Comparison of ENCODE assay signal across 24 cellular contexts in the genomic region with DNA sequence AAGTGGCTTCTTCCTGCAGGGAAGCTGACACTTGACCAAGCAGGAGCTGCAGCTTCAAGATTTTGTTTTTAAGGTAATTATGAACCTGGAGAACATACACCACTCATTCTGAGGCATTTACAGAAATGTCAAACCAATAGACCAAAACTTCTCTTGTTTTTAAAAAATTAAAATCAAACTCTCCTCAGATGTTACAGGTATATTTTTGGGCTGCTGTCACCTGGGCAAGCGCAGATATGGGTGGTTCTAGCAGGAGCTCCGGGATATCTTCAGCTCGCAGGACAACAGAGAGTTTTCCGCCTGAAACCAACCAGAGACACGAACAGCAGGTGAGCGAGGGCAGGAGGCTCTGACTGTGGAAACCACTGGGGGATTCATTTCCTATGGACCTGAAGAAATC. TPM values are rescaled to one million over a fixed set of nuclear protein-coding genes. Genes with fewer than 3 reads are reported as not detected.
DNase-seq lines count a peak whose midpoint lies in the region; ATAC-seq and TF ChIP-seq lines count a peak whose summit lies in the region.
"Had no signal": no experiment of that assay in that cellular context is flagged by ENCODE, and none has a peak within 500 bp of the region (broad histone marks: within the 10 kb centered on the region; RNA-seq: fewer than 3 reads in every experiment).

No MANE protein-coding gene starts in this region.

- ATAC-seq in DND-41 (ENCODE audit: insufficient read depth, low read depth) (no peak), HG02588 (IDR thresholded peaks at IDR 0.05; ENCODE audit: unreplicated experiment) (no peak), GM18511 (IDR thresholded peaks at IDR 0.05; ENCODE audit: unreplicated experiment) (no peak)
- ATAC-seq: GM12878 had no signal

- no peak overlapping the region for H3K4me2 ChIP-seq in DND-41 (ENCODE audit: insufficient read depth, low read length)
- no peak overlapping the region for H3K4me2 ChIP-seq in neural progenitor cell
- H3K4me2 ChIP-seq: BLaER1 had no signal

- H3K27me3 ChIP-seq in Caco-2 (replicated peaks; ENCODE audit: control insufficient read depth, insufficient read depth, low read length) (no peaks in the 10 kb centered on the region), DND-41 (ENCODE audit: insufficient read depth, low read length, poor library complexity) (no peaks in the 10 kb centered on the region), duodenal mucosa (ENCODE audit: control insufficient read depth in 1 of 2, insufficient read depth in 2 of 2, low read length in 2 of 2) (no peaks in the 10 kb centered on the region), neural progenitor cell (no peaks in the 10 kb centered on the region)
- H3K27me3 ChIP-seq: BE2C, BLaER1 had no signal

- intact Hi-C loops in Caco-2 (cut with micrococcal nuclease; ENCODE audit: unreplicated experiment), result no loop called here

- peaks cover 5% of the 10 kb centered on the region; the same call in 1 of the 2 replicates for H3K79me2 ChIP-seq in DND-41 (ENCODE audit: insufficient read depth, low read length)
- no peaks in the 10 kb centered on the region for H3K79me2 ChIP-seq in neural progenitor cell (ENCODE audit: low read depth)

- H4K20me1 ChIP-seq in DND-41 (ENCODE audit: insufficient read depth, low read length) (no peaks in the 10 kb centered on the region), neural progenitor cell (ENCODE audit: low read depth) (no peaks in the 10 kb centered on the region)
- H4K20me1 ChIP-seq: BLaER1 had no signal

- H3K27ac Mint-ChIP-seq in Caco-2 (ENCODE audit: unreplicated experiment) (peak overlapping the region; percentile 63), neural progenitor cell (peak overlapping the region; percentile 76)
- H3K27ac Mint-ChIP-seq: CD4-positive, alpha-beta memory T cell; CD4-positive, CD25-positive, alpha-beta regulatory T cell; CD8-positive, alpha-beta memory T cell had no signal

- in situ Hi-C loops in GM13977 (cut with MboI; ENCODE audit: low pct_unique_long_range_greater_than_20kb, low sequenced_read_pairs, unreplicated experiment), result no loop called here

- H3K36me3 Mint-ChIP-seq in Caco-2 (ENCODE audit: insufficient read depth, unreplicated experiment) (peaks cover 17% of the 10 kb centered on the region), neural progenitor cell (peaks cover 2% of the 10 kb centered on the region)
- H3K36me3 Mint-ChIP-seq: CD4-positive, alpha-beta memory T cell; CD8-positive, alpha-beta memory T cell had no signal

- TF ChIP-seq CTCF in Caco-2 (IDR thresholded peaks at IDR 0.05; ENCODE audit: insufficient read depth in 1 of 2, low read depth in 1 of 2, low read length in 1 of 2, severe bottlenecking in 1 of 2, unreplicated experiment in 1 of 2) (no peak), DND-41 (IDR thresholded peaks at IDR 0.05; ENCODE audit: borderline replicate concordance, extremely low read depth, low read length, poor library complexity, severe bottlenecking) (no peak), neural progenitor cell (IDR thresholded peaks at IDR 0.05) (no peak), GM13977 (IDR thresholded peaks at IDR 0.05; ENCODE audit: extremely low read depth, insufficient read depth, missing control alignments) (no peak)

- H2AFZ ChIP-seq in DND-41 (ENCODE audit: low read depth, low read length), result no peak overlapping the region
- H2AFZ ChIP-seq in neural progenitor cell (replicated peaks), result no peak overlapping the region

- DNase-seq in Caco-2 (no peak), DND-41 (no peak), neural progenitor cell (ENCODE audit: low spot score) (no peak), GM13977 (ENCODE audit: low spot score) (no peak), NK-92 (lab: John Stamatoyannopoulos, UW; ENCODE audit: unreplicated experiment) (no peak)
- DNase-seq: 8988T; ACHN; BE2C; C1 segment of cervical spinal cord; Calu3; CD4-positive, alpha-beta memory T cell; CD4-positive, CD25-positive, alpha-beta regulatory T cell; CD8-positive, alpha-beta memory T cell; COR-L47; DMS79 treated with DMSO at 0.1 percent for 48 hours; EL; GDM1 had no signal

- no peaks in the 10 kb centered on the region for H3K9me3 ChIP-seq in Caco-2
- no peaks in the 10 kb centered on the region for H3K9me3 ChIP-seq in DND-41 (ENCODE audit: insufficient read depth, low read length, severe bottlenecking)
- H3K9me3 ChIP-seq in duodenal mucosa (ENCODE audit: control insufficient read depth in 1 of 2, low read length in 2 of 2), result no peaks in the 10 kb centered on the region
- H3K9me3 ChIP-seq in neural progenitor cell (ENCODE audit: low read depth), result no peaks in the 10 kb centered on the region
- H3K9me3 ChIP-seq: BE2C, BLaER1 had no signal

- H3K27ac ChIP-seq in DND-41 (ENCODE audit: low read length) (peak overlapping the region; percentile 24; the same call in 1 of the 2 replicates), duodenal mucosa (ENCODE audit: low read depth, low read length) (no peak overlapping the region), neural progenitor cell (no peak overlapping the region)
- H3K27ac ChIP-seq: BLaER1 had no signal

- H3K9ac ChIP-seq in DND-41 (ENCODE audit: low read depth, low read length) (no peak overlapping the region; the same call in 1 of the 2 replicates), duodenal mucosa (ENCODE audit: low read depth in 1 of 2, low read length in 2 of 2) (no peak overlapping the region), neural progenitor cell (no peak overlapping the region)
- H3K9ac ChIP-seq: BLaER1 had no signal

- H3K4me1 Mint-ChIP-seq in Caco-2 (ENCODE audit: low read depth, unreplicated experiment), result peaks cover 33% of the 10 kb centered on the region
- no peaks in the 10 kb centered on the region for H3K4me1 Mint-ChIP-seq in neural progenitor cell

- no TSS peak for BruUV-seq in Caco-2 (replicated peaks; lab: Mats Ljungman, UMichigan)

- no peaks in the 10 kb centered on the region for H3K36me3 ChIP-seq in Caco-2 (ENCODE audit: control insufficient read depth, insufficient read depth, low read length)
- peaks cover 20% of the 10 kb centered on the region; the same call in 1 of the 2 replicates for H3K36me3 ChIP-seq in DND-41 (ENCODE audit: insufficient read depth, low read length)
- peaks cover 3 to 5% of the 10 kb centered on the region in 2 donors for H3K36me3 ChIP-seq in duodenal mucosa (ENCODE audit: control insufficient read depth in 1 of 2, insufficient read depth in 2 of 2, low read length in 2 of 2)
- H3K36me3 ChIP-seq in neural progenitor cell, result no peaks in the 10 kb centered on the region
- H3K36me3 ChIP-seq: BE2C, BLaER1 had no signal

- CTCF ChIA-PET in Caco-2 (lab: Charles Lee), result interaction anchor here (0.8 kb wide), 1 partner anchor 36 kb away, joined by 3 read pairs; no protein-coding TSS in a partner anchor

- H3K9me3 Mint-ChIP-seq in Caco-2 (ENCODE audit: unreplicated experiment), result no peaks in the 10 kb centered on the region
- no peaks in the 10 kb centered on the region for H3K9me3 Mint-ChIP-seq in neural progenitor cell
- H3K9me3 Mint-ChIP-seq: CD14-positive monocyte; CD4-positive, alpha-beta memory T cell; CD4-positive, CD25-positive, alpha-beta regulatory T cell; CD8-positive, alpha-beta memory T cell had no signal

- no peaks in the 10 kb centered on the region for H3F3A ChIP-seq in neural progenitor cell (ENCODE audit: low read depth)

- H3K4me3 ChIP-seq in Caco-2 (ENCODE audit: low read depth, low read length), result no peak overlapping the region
- no peak overlapping the region for H3K4me3 ChIP-seq in DND-41 (ENCODE audit: low read depth in 1 of 2, low read length in 2 of 2)
- H3K4me3 ChIP-seq in duodenal mucosa (ENCODE audit: low read depth in 1 of 2, low read length in 2 of 2), result peak overlapping the region; percentile 1 to 15
- H3K4me3 ChIP-seq in neural progenitor cell, result no peak overlapping the region
- H3K4me3 ChIP-seq: BLaER1, GM12878 had no signal

- H3K4me1 ChIP-seq in Caco-2, result peaks cover 46% of the 10 kb centered on the region
- peaks cover 28% of the 10 kb centered on the region for H3K4me1 ChIP-seq in DND-41 (ENCODE audit: insufficient read depth, low read length)
- peaks cover 19 to 21% of the 10 kb centered on the region in 2 donors for H3K4me1 ChIP-seq in duodenal mucosa (ENCODE audit: control insufficient read depth in 1 of 2, insufficient read depth in 2 of 2, low read length in 2 of 2)
- H3K4me1 ChIP-seq in neural progenitor cell, result no peaks in the 10 kb centered on the region
- H3K4me1 ChIP-seq: BE2C had no signal

- H3K4me3 Mint-ChIP-seq in Caco-2 (ENCODE audit: unreplicated experiment) (no peak overlapping the region), neural progenitor cell (no peak overlapping the region)
- H3K4me3 Mint-ChIP-seq: CD14-positive monocyte; CD4-positive, alpha-beta memory T cell; CD4-positive, CD25-positive, alpha-beta regulatory T cell; CD8-positive, alpha-beta memory T cell had no signal

- POLR2A ChIA-PET in Caco-2 (lab: Charles Lee), result no interaction called here

- H3K27me3 Mint-ChIP-seq in Caco-2 (ENCODE audit: insufficient read depth, unreplicated experiment) (no peaks in the 10 kb centered on the region), neural progenitor cell (ENCODE audit: insufficient read depth, low read depth) (peaks cover 3% of the 10 kb centered on the region)
- H3K27me3 Mint-ChIP-seq: CD4-positive, alpha-beta memory T cell; CD4-positive, CD25-positive, alpha-beta regulatory T cell; CD8-positive, alpha-beta memory T cell had no signal

RNA-seq across cellular contexts. Expression of gene LCT, which starts 4.1 kb away (rescaled TPM):
- total RNA-seq in Caco-2 (2022), result 0.82 and 1.5 TPM in 2 replicates
- 0.03 TPM in 1 of 2 replicates, not detected in the other for total RNA-seq in neural progenitor cell (ENCODE audit: low replicate concordance)
- total RNA-seq: CD4-positive, CD25-positive, alpha-beta regulatory T cell; G401 had no signal

RNA-seq across cellular contexts. Expression of gene MCM6, which starts 43.4 kb away (rescaled TPM):
- total RNA-seq in Caco-2 (2022) (94.6 and 96.0 TPM in 2 replicates), neural progenitor cell (ENCODE audit: low replicate concordance) (62.0 and 74.4 TPM in 2 replicates)

Comparison
In these comparisons a context has a peak if more than half of its experiments do, and no peak if none do; other contexts are left out.
1. H3K4me3 ChIP-seq: peak in duodenal mucosa (2 of 2); none in Caco-2 (single experiment), DND-41 (0 of 2) and neural progenitor cell (single experiment).